Comparison of ENCODE assay signal across 20 cellular contexts in genomic region chr6:164247106-164247505, GRCh38.
DNase-seq lines count a peak whose midpoint lies in the region; ATAC-seq lines count a peak whose summit lies in the region.
"Had no signal": no experiment of that assay in that cellular context is flagged by ENCODE, and none has a peak within 500 bp of the region (broad histone marks: within the 10 kb centered on the region; RNA-seq: fewer than 3 reads in every experiment).

No MANE protein-coding gene starts in this region.

- POLR2A ChIA-PET in T-cell (lab: Charles Lee): no interaction called here

- no peaks in the 10 kb centered on the region for H3K36me3 Mint-ChIP-seq in T-cell
- no peaks in the 10 kb centered on the region for H3K36me3 Mint-ChIP-seq in T-helper 2 cell treated with Interferon-gamma antibody and Interleukin-4, amounts not matched to agents 5 μg/mL and 100 μg/mL, for 36 hours (ENCODE audit: low read depth)
- H3K36me3 Mint-ChIP-seq: immature natural killer cell had no signal

- DNase-seq in COLO829 (ENCODE audit: low spot score): peak; percentile 51
- peak; percentile 22 to 44 for DNase-seq in SJCRH30
- peak in 41 of 42 donors; percentile 12 to 83 (median 51) for DNase-seq in head of caudate nucleus
- peak; percentile 76 for DNase-seq in putamen (ENCODE audit: low spot score)
- no peak for DNase-seq in T-cell
- DNase-seq in T-helper 2 cell treated with Interferon-gamma antibody and Interleukin-4, amounts not matched to agents 5 μg/mL and 100 μg/mL, for 36 hours (ENCODE audit: low spot score): no peak
- DNase-seq: activated naive CD4-positive, alpha-beta T cell treated with Interleukin-2 at 50 U/mL for 16 hours; erythroblast; GF-D8; H9; immature natural killer cell; NCI-H1436; NCI-H2171 treated with DMSO at 0.1 percent for 48 hours; NCI-H774; testis had no signal

- no peaks in the 10 kb centered on the region for H3K9me3 ChIP-seq in SJCRH30 (replicated peaks)
- H3K9me3 ChIP-seq: testis had no signal

- no peaks in the 10 kb centered on the region for H3K36me3 ChIP-seq in SJCRH30

- H3K4me1 Mint-ChIP-seq in T-cell: no peaks in the 10 kb centered on the region
- H3K4me1 Mint-ChIP-seq in T-helper 2 cell treated with Interferon-gamma antibody and Interleukin-4, amounts not matched to agents 5 μg/mL and 100 μg/mL, for 36 hours (ENCODE audit: low read depth): no peaks in the 10 kb centered on the region
- H3K4me1 Mint-ChIP-seq: immature natural killer cell had no signal

- no peak overlapping the region for H3K4me3 ChIP-seq in SJCRH30
- H3K4me3 ChIP-seq: skin epidermis, testis had no signal

- H3K4me3 Mint-ChIP-seq in T-cell: no peak overlapping the region
- H3K4me3 Mint-ChIP-seq in T-helper 2 cell treated with Interferon-gamma antibody and Interleukin-4, amounts not matched to agents 5 μg/mL and 100 μg/mL, for 36 hours: no peak overlapping the region
- H3K4me3 Mint-ChIP-seq: H9, immature natural killer cell had no signal

- H3K27me3 ChIP-seq in SJCRH30: no peaks in the 10 kb centered on the region; the same call in 1 of the 2 replicates
- H3K27me3 ChIP-seq: testis had no signal

- intact Hi-C loops in head of caudate nucleus (cut with DNase I): no loop called here

- H3K27me3 Mint-ChIP-seq in T-cell: no peaks in the 10 kb centered on the region
- no peaks in the 10 kb centered on the region for H3K27me3 Mint-ChIP-seq in T-helper 2 cell treated with Interferon-gamma antibody and Interleukin-4, amounts not matched to agents 5 μg/mL and 100 μg/mL, for 36 hours (ENCODE audit: low read depth)

- ATAC-seq in HG02571 (IDR thresholded peaks at IDR 0.05; ENCODE audit: unreplicated experiment) (no peak), HG02678 (IDR thresholded peaks at IDR 0.05; ENCODE audit: unreplicated experiment) (no peak), T-cell (replicated peaks in 1 of 4) (no peak)
- ATAC-seq: Panc1, SK-N-SH treated with all-trans-retinoic acid at 6 μM for 48 hours had no signal

- H3K27ac ChIP-seq in SJCRH30: no peak overlapping the region
- H3K27ac ChIP-seq: skin epidermis, testis had no signal

- CTCF ChIA-PET in T-cell (lab: Charles Lee): no interaction called here

- H3K9me3 Mint-ChIP-seq in T-cell: peaks cover 0 to 12% (median 0%) of the 10 kb centered on the region in 3 donors
- H3K9me3 Mint-ChIP-seq in T-helper 2 cell treated with Interferon-gamma antibody and Interleukin-4, amounts not matched to agents 5 μg/mL and 100 μg/mL, for 36 hours: peaks cover 5% of the 10 kb centered on the region
- H3K9me3 Mint-ChIP-seq: H9, immature natural killer cell had no signal

- no peak overlapping the region for H3K27ac Mint-ChIP-seq in T-cell
- H3K27ac Mint-ChIP-seq in T-helper 2 cell treated with Interferon-gamma antibody and Interleukin-4, amounts not matched to agents 5 μg/mL and 100 μg/mL, for 36 hours: no peak overlapping the region
- H3K27ac Mint-ChIP-seq: H9, immature natural killer cell had no signal

- H3K4me1 ChIP-seq in SJCRH30: no peaks in the 10 kb centered on the region
- H3K4me1 ChIP-seq: testis had no signal

Comparison
In these comparisons a context has a peak if more than half of its experiments do, and no peak if none do; other contexts are left out.
1. DNase-seq: peak in COLO829 (single experiment), SJCRH30 (2 of 2), head of caudate nucleus (41 of 42) and putamen (single experiment); none in T-cell (0 of 34) and T-helper 2 cell treated with Interferon-gamma antibody and Interleukin-4, amounts not matched to agents 5 μg/mL and 100 μg/mL, for 36 hours (single experiment).